Comparison of ENCODE assay signal across 12 cellular contexts in genomic region chr3:67605377-67605776, GRCh38. TPM values are rescaled to one million over a fixed set of nuclear protein-coding genes. Genes with fewer than 3 reads are reported as not detected.
A peak's percentile ranks its signal among the peaks of the same experiment; 100 is the strongest.
DNase-seq lines count a peak whose midpoint lies in the region; ATAC-seq and TF ChIP-seq lines count a peak whose summit lies in the region.
"Had no signal": no experiment of that assay in that cellular context is flagged by ENCODE, and none has a peak within 500 bp of the region (broad histone marks: within the 10 kb centered on the region; RNA-seq: fewer than 3 reads in every experiment).

No MANE protein-coding gene starts in this region.

- no peak for DNase-seq in natural killer cell treated with Interleukin-12 subunit alpha and Interleukin-12 subunit beta and Interleukin-15 and Interleukin-18, amount 100 ng/mL, for 72 hours (ENCODE audit: low spot score)
- DNase-seq in natural killer cell (no peak), foreskin keratinocyte (peak; percentile 44 to 56), upper lobe of right lung (no peak)
- no peak for DNase-seq in stimulated activated CD4-positive, alpha-beta T cell treated with anti-CD3 and anti-CD28 coated beads, Interleukin-4, amount 100 ng/mL, for 1 hour
- DNase-seq: activated effector memory CD4-positive, alpha-beta T cell treated with anti-CD3 and anti-CD28 coated beads, Interleukin-2, amount 50 U/mL, for 16 hours; heart left ventricle; NCI-H2029; ovary had no signal

- no peaks in the 10 kb centered on the region for H3K9me3 Mint-ChIP-seq in natural killer cell treated with Interleukin-12 subunit alpha and Interleukin-12 subunit beta and Interleukin-15 and Interleukin-18, amount 100 ng/mL, for 72 hours
- H3K9me3 Mint-ChIP-seq in natural killer cell = no peaks in the 10 kb centered on the region

- H3K36me3 ChIP-seq in upper lobe of right lung = peaks cover 41% of the 10 kb centered on the region
- H3K36me3 ChIP-seq: ovary had no signal

- peaks cover 17% of the 10 kb centered on the region for H3K4me1 ChIP-seq in foreskin keratinocyte
- no peaks in the 10 kb centered on the region for H3K4me1 ChIP-seq in upper lobe of right lung

- H3K4me3 ChIP-seq in upper lobe of right lung = no peak overlapping the region
- H3K4me3 ChIP-seq: heart left ventricle, ovary had no signal

- peaks cover 27 to 35% of the 10 kb centered on the region in 2 donors for H3K4me1 Mint-ChIP-seq in natural killer cell treated with Interleukin-12 subunit alpha and Interleukin-12 subunit beta and Interleukin-15 and Interleukin-18, amount 100 ng/mL, for 72 hours (ENCODE audit: low read depth in 2 of 2)
- H3K4me1 Mint-ChIP-seq in natural killer cell = peaks cover 37 to 50% of the 10 kb centered on the region in 2 donors

- H3K27ac ChIP-seq in VCaP (no peak overlapping the region), foreskin keratinocyte (no peak overlapping the region), upper lobe of right lung (no peak overlapping the region)
- H3K27ac ChIP-seq: heart left ventricle, ovary had no signal

- peaks cover 39% of the 10 kb centered on the region for H3K36me3 Mint-ChIP-seq in natural killer cell treated with Interleukin-12 subunit alpha and Interleukin-12 subunit beta and Interleukin-15 and Interleukin-18, amount 100 ng/mL, for 72 hours
- peaks cover 29% of the 10 kb centered on the region for H3K36me3 Mint-ChIP-seq in natural killer cell

- no peaks in the 10 kb centered on the region for H3K27me3 ChIP-seq in foreskin keratinocyte
- H3K27me3 ChIP-seq in upper lobe of right lung = no peaks in the 10 kb centered on the region
- H3K27me3 ChIP-seq: heart left ventricle, ovary had no signal

- no peak overlapping the region for H3K4me3 Mint-ChIP-seq in natural killer cell treated with Interleukin-12 subunit alpha and Interleukin-12 subunit beta and Interleukin-15 and Interleukin-18, amount 100 ng/mL, for 72 hours
- no peak overlapping the region for H3K4me3 Mint-ChIP-seq in natural killer cell

- TF ChIP-seq CTCF in natural killer cell (IDR thresholded peaks at IDR 0.05) = no peak
- 0 out of 2 replicates have a peak, but pooled peaks have one; percentile 10 for TF ChIP-seq CTCF in VCaP (conservative IDR thresholded peaks at IDR 0.05)
- peak; percentile 57 for TF ChIP-seq CTCF in foreskin keratinocyte (conservative IDR thresholded peaks at IDR 0.05)
- peak; percentile 13 for TF ChIP-seq CTCF in upper lobe of right lung (IDR thresholded peaks at IDR 0.05)

- H3K27me3 Mint-ChIP-seq in natural killer cell treated with Interleukin-12 subunit alpha and Interleukin-12 subunit beta and Interleukin-15 and Interleukin-18, amount 100 ng/mL, for 72 hours = no peaks in the 10 kb centered on the region
- no peaks in the 10 kb centered on the region for H3K27me3 Mint-ChIP-seq in natural killer cell (ENCODE audit: low read depth in 2 of 2)

- no peak for ATAC-seq in natural killer cell treated with Interleukin-12 subunit alpha and Interleukin-12 subunit beta and Interleukin-15 and Interleukin-18, amount 100 ng/mL, for 72 hours
- no peak for ATAC-seq in natural killer cell
- ATAC-seq in foreskin keratinocyte = peak; percentile 83
- no peak for ATAC-seq in upper lobe of right lung
- ATAC-seq in HG02840 (IDR thresholded peaks at IDR 0.05; ENCODE audit: low FRiP score, unreplicated experiment) = no peak
- no peak for ATAC-seq in GM19035 (IDR thresholded peaks at IDR 0.05; ENCODE audit: unreplicated experiment)
- ATAC-seq: heart left ventricle had no signal

- peak overlapping the region; percentile 4 to 19 for H3K27ac Mint-ChIP-seq in natural killer cell treated with Interleukin-12 subunit alpha and Interleukin-12 subunit beta and Interleukin-15 and Interleukin-18, amount 100 ng/mL, for 72 hours
- H3K27ac Mint-ChIP-seq in natural killer cell = peak overlapping the region in 1 of 2 donors; percentile 3

- intact Hi-C loops in natural killer cell (cut with micrococcal nuclease) (no loop called here), upper lobe of right lung (cut with DNase I) (no loop called here)

- H3K9me3 ChIP-seq in upper lobe of right lung = no peaks in the 10 kb centered on the region
- H3K9me3 ChIP-seq: ovary had no signal

RNA-seq across cellular contexts. Expression of gene SUCLG2, which starts 49.0 kb away (rescaled TPM):
- total RNA-seq in natural killer cell treated with Interleukin-12 subunit alpha and Interleukin-12 subunit beta and Interleukin-15 and Interleukin-18, amount 100 ng/mL, for 72 hours = 10 to 100 TPM; 18.9 to 28.2 TPM
- total RNA-seq in natural killer cell (10 to 100 TPM; 43.6 to 55.8 (median 49.9) TPM), foreskin keratinocyte (37.0 and 43.9 TPM in 2 replicates), upper lobe of right lung (53.8 TPM)
- polyA plus RNA-seq in foreskin keratinocyte = 25.8 and 26.6 TPM in 2 replicates

Comparison
In these comparisons a context has a peak if more than half of its experiments do, and no peak if none do; other contexts are left out.
1. DNase-seq: peak in foreskin keratinocyte (2 of 2); none in natural killer cell treated with Interleukin-12 subunit alpha and Interleukin-12 subunit beta and Interleukin-15 and Interleukin-18, amount 100 ng/mL, for 72 hours (single experiment), natural killer cell (single experiment), upper lobe of right lung (single experiment) and stimulated activated CD4-positive, alpha-beta T cell treated with anti-CD3 and anti-CD28 coated beads, Interleukin-4, amount 100 ng/mL, for 1 hour (single experiment).